Comparison of ENCODE assay signal across 1 cellular context in the genomic region with DNA sequence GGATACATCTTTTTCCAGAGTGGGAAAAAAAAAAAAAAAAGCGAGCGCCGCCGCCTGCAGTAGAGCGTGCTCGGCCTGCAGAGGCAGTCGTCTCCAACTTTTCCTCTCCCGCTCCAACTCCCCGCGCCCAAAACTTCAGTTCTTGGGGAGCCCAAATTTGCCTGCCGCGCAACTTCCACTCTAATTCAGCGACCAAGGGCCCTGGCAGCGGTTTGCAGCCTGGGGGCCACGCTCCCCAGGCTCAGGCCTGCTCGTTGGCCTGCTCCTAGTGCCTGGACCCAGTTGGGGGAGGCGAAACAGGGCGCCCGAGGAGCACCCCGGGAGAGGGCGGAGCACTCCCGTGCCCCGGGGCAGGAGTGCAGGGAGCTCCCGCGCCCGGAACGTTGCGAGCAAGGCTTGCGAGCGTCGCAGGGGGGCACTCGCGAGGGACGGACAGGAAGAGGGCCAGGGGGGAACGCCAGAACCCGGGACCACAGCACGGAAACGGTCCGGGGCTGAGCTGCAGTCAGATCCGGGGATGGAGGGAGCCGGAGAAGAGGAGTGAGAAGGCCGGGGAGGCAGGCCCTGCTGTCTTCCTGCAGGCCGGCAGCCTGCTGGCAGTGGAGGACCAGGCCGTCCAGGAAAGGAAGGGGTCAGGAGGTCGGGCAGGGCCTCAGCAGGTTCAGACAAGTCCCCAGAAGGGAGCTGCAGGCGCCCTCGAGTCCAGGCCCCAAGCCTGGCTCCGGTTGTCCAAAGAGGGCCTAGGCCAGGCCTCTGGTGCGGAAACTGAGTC.
TF ChIP-seq lines count a peak whose summit lies in the region.

A gene with protein sequence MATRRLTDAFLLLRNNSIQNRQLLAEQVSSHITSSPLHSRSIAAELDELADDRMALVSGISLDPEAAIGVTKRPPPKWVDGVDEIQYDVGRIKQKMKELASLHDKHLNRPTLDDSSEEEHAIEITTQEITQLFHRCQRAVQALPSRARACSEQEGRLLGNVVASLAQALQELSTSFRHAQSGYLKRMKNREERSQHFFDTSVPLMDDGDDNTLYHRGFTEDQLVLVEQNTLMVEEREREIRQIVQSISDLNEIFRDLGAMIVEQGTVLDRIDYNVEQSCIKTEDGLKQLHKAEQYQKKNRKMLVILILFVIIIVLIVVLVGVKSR (plus strand): TSS at position 508 of the 772 bp plus-strand sequence. CDS start 724 bp downstream, outside the sequence.

TF ChIP-seq in K562, 482 proteins besides CTCF, POLR2A, EP300 and RAD21 (continued from another document and continues in another):
- TF ChIP-seq, protein P1, sequence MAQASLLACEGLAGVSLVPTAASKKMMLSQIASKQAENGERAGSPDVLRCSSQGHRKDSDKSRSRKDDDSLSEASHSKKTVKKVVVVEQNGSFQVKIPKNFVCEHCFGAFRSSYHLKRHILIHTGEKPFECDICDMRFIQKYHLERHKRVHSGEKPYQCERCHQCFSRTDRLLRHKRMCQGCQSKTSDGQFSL (CRISPR knock-in tag; IDR thresholded peaks at IDR 0.05) = peak; percentile 94
- TF ChIP-seq, protein P1 (tag; IDR thresholded peaks at IDR 0.05) = no peak; a peak in 1 of 4 replicates
- TF ChIP-seq CHCHD3 (CRISPR knock-in tag; IDR thresholded peaks at IDR 0.05) = peak; percentile 66; the same call in 1 of the 2 replicates
- TF ChIP-seq NFE2 (IDR thresholded peaks at IDR 0.05; ENCODE audit: low read depth) = no peak
- TF ChIP-seq RFX5 (IDR thresholded peaks at IDR 0.05; ENCODE audit: low read depth, low read length) = no peak
- TF ChIP-seq, protein P2, sequence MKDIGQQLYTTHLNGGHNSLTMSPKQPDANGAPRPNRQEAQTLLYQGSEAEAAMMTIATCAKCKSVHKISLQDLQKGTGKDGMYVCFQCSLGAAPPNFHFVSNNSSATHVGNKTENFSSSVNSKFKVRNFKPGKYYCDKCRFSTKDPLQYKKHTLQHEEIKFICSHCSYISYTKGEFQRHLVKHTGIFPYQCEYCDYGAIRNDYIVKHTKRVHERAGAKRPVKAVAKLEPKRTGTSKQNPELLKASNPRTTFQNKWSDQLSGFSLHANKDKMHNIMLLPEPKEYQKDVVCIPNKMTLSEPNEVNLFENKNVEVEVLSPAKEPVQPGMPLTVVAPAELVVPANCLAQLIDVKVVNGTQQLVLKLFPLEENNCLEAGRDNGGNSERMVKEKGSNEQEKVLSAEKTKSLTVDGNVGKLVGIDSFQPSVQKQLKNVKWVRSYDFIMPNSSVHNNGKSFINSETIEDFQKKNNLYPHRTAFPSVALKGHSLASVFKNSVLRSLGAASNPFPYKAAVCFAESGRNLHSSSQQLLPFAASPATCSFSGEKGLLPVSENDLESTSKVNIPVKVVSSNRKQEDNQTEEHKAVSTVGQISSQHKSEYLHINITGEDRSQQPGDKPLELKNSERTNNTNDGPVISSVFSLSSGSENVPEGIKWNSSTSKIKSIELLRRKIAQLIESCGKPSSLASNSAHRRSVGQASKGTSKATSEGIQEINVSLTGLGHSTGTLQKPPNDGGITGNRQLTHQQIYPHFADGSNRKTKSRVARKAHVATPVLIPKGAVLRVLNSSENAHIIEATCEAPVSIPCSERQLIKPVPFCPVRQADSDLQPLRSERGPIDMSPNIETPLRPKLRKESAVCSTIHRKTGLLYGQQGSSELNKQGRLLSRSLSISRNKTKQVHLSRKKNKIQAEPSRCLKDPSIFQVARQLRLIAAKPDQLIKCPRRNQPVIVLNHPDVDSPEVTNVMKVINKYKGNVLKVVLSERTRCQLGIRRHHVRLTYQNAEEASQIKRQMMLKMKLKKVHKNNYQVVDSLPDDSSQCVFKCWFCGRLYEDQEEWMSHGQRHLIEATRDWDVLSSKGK (CRISPR knock-in tag; IDR thresholded peaks at IDR 0.05) = no peak
- TF ChIP-seq GATAD2A (IDR thresholded peaks at IDR 0.05) = peak; percentile 80; the same call in 1 of the 2 replicates
- TF ChIP-seq TAF15 (IDR thresholded peaks at IDR 0.05; ENCODE audit: low read depth, low read length) = no peak
- no peak for TF ChIP-seq BRF1 (IDR thresholded peaks at IDR 0.05; ENCODE audit: borderline replicate concordance, extremely low read depth, insufficient read length)
- TF ChIP-seq, protein P3, sequence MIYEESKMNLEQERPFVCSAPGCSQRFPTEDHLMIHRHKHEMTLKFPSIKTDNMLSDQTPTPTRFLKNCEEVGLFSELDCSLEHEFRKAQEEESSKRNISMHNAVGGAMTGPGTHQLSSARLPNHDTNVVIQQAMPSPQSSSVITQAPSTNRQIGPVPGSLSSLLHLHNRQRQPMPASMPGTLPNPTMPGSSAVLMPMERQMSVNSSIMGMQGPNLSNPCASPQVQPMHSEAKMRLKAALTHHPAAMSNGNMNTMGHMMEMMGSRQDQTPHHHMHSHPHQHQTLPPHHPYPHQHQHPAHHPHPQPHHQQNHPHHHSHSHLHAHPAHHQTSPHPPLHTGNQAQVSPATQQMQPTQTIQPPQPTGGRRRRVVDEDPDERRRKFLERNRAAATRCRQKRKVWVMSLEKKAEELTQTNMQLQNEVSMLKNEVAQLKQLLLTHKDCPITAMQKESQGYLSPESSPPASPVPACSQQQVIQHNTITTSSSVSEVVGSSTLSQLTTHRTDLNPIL (CRISPR knock-in tag; IDR thresholded peaks at IDR 0.05) = no peak
- TF ChIP-seq SETDB1 (IDR thresholded peaks at IDR 0.05; ENCODE audit: low read length) = no peak
- TF ChIP-seq, protein P4, sequence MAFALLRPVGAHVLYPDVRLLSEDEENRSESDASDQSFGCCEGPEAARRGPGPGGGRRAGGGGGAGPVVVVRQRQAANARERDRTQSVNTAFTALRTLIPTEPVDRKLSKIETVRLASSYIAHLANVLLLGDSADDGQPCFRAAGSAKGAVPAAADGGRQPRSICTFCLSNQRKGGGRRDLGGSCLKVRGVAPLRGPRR (CRISPR knock-in tag; IDR thresholded peaks at IDR 0.05) = no peak
- TF ChIP-seq HNRNPUL1 (IDR thresholded peaks at IDR 0.05; ENCODE audit: low read length) = no peak
- TF ChIP-seq ZNF436 (CRISPR knock-in tag; IDR thresholded peaks at IDR 0.05) = no peak; the same call in 1 of the 2 replicates
- TF ChIP-seq FOXJ2 (tag; IDR thresholded peaks at IDR 0.05) = no peak
- TF ChIP-seq POLR2G (IDR thresholded peaks at IDR 0.05; ENCODE audit: low read depth, low read length) = peak; percentile 94
- TF ChIP-seq ZNF212 (CRISPR knock-in tag; IDR thresholded peaks at IDR 0.05) = peak; percentile 78; the same call in 1 of the 2 replicates
- TF ChIP-seq ZBTB1 (CRISPR knock-in tag; IDR thresholded peaks at IDR 0.05; ENCODE audit: borderline replicate concordance, low read depth) = no peak
- TF ChIP-seq ZBTB8A (IDR thresholded peaks at IDR 0.05; ENCODE audit: partially characterized antibody) = no peak
- TF ChIP-seq NCOR1 (IDR thresholded peaks at IDR 0.05) = peak; percentile 63
- no peak for TF ChIP-seq MAFF (IDR thresholded peaks at IDR 0.05; ENCODE audit: low read length)
- no peak for TF ChIP-seq ZNF699 (CRISPR knock-in tag; IDR thresholded peaks at IDR 0.05; ENCODE audit: insufficient replicate concordance)
- peak; percentile 51 for TF ChIP-seq HNRNPLL (IDR thresholded peaks at IDR 0.05; ENCODE audit: low read depth, low read length, poor library complexity, severe bottlenecking)
- TF ChIP-seq PHTF2 (CRISPR knock-in tag; IDR thresholded peaks at IDR 0.05) = 0 out of 2 replicates have a peak, but pooled peaks have one; percentile 4
- peak; percentile 40 to 63 for TF ChIP-seq NRF1 (conservative IDR thresholded peaks at IDR 0.05 in 1 of 2, IDR thresholded peaks at IDR 0.05 in 1 of 2)
- TF ChIP-seq ZKSCAN1 (IDR thresholded peaks at IDR 0.05; ENCODE audit: low read depth, low read length) = no peak
- 0 out of 2 replicates have a peak, but pooled peaks have one; percentile 52 for TF ChIP-seq PTBP1 (IDR thresholded peaks at IDR 0.05; ENCODE audit: low read depth, low read length)
- TF ChIP-seq ESRRB (CRISPR knock-in tag; IDR thresholded peaks at IDR 0.05; ENCODE audit: borderline replicate concordance) = no peak
- no peak for TF ChIP-seq ZFP1 (CRISPR knock-in tag; IDR thresholded peaks at IDR 0.05)
- TF ChIP-seq, protein P5, sequence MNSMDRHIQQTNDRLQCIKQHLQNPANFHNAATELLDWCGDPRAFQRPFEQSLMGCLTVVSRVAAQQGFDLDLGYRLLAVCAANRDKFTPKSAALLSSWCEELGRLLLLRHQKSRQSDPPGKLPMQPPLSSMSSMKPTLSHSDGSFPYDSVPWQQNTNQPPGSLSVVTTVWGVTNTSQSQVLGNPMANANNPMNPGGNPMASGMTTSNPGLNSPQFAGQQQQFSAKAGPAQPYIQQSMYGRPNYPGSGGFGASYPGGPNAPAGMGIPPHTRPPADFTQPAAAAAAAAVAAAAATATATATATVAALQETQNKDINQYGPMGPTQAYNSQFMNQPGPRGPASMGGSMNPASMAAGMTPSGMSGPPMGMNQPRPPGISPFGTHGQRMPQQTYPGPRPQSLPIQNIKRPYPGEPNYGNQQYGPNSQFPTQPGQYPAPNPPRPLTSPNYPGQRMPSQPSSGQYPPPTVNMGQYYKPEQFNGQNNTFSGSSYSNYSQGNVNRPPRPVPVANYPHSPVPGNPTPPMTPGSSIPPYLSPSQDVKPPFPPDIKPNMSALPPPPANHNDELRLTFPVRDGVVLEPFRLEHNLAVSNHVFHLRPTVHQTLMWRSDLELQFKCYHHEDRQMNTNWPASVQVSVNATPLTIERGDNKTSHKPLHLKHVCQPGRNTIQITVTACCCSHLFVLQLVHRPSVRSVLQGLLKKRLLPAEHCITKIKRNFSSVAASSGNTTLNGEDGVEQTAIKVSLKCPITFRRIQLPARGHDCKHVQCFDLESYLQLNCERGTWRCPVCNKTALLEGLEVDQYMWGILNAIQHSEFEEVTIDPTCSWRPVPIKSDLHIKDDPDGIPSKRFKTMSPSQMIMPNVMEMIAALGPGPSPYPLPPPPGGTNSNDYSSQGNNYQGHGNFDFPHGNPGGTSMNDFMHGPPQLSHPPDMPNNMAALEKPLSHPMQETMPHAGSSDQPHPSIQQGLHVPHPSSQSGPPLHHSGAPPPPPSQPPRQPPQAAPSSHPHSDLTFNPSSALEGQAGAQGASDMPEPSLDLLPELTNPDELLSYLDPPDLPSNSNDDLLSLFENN (IDR thresholded peaks at IDR 0.05; ENCODE audit: low read depth in 2 of 2, low read length in 2 of 2) = peak in 1 of 2 experiments; percentile 73; a peak in 2 of 4 replicates
- TF ChIP-seq, protein P6, sequence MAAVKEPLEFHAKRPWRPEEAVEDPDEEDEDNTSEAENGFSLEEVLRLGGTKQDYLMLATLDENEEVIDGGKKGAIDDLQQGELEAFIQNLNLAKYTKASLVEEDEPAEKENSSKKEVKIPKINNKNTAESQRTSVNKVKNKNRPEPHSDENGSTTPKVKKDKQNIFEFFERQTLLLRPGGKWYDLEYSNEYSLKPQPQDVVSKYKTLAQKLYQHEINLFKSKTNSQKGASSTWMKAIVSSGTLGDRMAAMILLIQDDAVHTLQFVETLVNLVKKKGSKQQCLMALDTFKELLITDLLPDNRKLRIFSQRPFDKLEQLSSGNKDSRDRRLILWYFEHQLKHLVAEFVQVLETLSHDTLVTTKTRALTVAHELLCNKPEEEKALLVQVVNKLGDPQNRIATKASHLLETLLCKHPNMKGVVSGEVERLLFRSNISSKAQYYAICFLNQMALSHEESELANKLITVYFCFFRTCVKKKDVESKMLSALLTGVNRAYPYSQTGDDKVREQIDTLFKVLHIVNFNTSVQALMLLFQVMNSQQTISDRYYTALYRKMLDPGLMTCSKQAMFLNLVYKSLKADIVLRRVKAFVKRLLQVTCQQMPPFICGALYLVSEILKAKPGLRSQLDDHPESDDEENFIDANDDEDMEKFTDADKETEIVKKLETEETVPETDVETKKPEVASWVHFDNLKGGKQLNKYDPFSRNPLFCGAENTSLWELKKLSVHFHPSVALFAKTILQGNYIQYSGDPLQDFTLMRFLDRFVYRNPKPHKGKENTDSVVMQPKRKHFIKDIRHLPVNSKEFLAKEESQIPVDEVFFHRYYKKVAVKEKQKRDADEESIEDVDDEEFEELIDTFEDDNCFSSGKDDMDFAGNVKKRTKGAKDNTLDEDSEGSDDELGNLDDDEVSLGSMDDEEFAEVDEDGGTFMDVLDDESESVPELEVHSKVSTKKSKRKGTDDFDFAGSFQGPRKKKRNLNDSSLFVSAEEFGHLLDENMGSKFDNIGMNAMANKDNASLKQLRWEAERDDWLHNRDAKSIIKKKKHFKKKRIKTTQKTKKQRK (IDR thresholded peaks at IDR 0.05; ENCODE audit: borderline replicate concordance, low read depth, low read length) = peak; percentile 37; the same call in 1 of the 2 replicates
- TF ChIP-seq ZBTB17 (CRISPR knock-in tag; IDR thresholded peaks at IDR 0.05) = no peak
